ENCODE assay signal across 1 cellular context in the genomic region with DNA sequence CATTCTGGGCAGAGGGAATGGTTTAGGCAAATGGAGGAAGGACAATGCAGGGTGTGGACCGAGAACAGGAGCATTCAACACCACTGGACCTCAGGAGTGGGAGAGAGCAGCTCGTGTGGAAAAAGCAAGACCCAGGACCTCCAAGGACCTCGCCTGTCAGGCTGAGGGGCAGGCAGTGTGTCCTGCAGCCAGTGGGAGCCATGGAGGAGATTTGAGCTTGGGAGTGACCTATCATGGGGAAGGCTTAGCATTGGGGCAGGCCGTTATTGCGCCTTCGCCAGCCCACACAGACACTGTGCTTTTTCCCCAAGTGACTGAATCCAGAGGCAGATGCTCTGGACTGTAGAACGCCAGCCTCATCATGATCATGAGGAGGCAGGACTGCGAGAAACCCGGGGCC.
TF ChIP-seq lines count a peak whose summit lies in the region.

No MANE protein-coding gene starts in this region.

TF ChIP-seq in SK-N-SH treated with all-trans-retinoic acid at 6 μM for 48 hours, 23 proteins besides CTCF, POLR2A, EP300 and RAD21 (continued from another document):
- TF ChIP-seq, protein P1, sequence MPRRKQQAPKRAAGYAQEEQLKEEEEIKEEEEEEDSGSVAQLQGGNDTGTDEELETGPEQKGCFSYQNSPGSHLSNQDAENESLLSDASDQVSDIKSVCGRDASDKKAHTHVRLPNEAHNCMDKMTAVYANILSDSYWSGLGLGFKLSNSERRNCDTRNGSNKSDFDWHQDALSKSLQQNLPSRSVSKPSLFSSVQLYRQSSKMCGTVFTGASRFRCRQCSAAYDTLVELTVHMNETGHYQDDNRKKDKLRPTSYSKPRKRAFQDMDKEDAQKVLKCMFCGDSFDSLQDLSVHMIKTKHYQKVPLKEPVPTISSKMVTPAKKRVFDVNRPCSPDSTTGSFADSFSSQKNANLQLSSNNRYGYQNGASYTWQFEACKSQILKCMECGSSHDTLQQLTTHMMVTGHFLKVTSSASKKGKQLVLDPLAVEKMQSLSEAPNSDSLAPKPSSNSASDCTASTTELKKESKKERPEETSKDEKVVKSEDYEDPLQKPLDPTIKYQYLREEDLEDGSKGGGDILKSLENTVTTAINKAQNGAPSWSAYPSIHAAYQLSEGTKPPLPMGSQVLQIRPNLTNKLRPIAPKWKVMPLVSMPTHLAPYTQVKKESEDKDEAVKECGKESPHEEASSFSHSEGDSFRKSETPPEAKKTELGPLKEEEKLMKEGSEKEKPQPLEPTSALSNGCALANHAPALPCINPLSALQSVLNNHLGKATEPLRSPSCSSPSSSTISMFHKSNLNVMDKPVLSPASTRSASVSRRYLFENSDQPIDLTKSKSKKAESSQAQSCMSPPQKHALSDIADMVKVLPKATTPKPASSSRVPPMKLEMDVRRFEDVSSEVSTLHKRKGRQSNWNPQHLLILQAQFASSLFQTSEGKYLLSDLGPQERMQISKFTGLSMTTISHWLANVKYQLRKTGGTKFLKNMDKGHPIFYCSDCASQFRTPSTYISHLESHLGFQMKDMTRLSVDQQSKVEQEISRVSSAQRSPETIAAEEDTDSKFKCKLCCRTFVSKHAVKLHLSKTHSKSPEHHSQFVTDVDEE (CRISPR knock-in tag; IDR thresholded peaks at IDR 0.05), result no peak
- TF ChIP-seq ZFP30 (CRISPR knock-in tag; IDR thresholded peaks at IDR 0.05), result no peak
